Comparison of ENCODE assay signal across 24 cellular contexts in genomic region chr17:81955756-81956544, GRCh38. TPM values are rescaled to one million over a fixed set of nuclear protein-coding genes. Genes with fewer than 3 reads are reported as not detected.
A peak's percentile ranks its signal among the peaks of the same experiment; 100 is the strongest.
DNase-seq lines count a peak whose midpoint lies in the region; ATAC-seq, FAIRE-seq and TF ChIP-seq lines count a peak whose summit lies in the region.
"Had no signal": no experiment of that assay in that cellular context is flagged by ENCODE, and none has a peak within 500 bp of the region (broad histone marks: within the 10 kb centered on the region; RNA-seq: fewer than 3 reads in every experiment).

No MANE protein-coding gene starts in this region.

- H3K27ac ChIP-seq in HEK293 (ENCODE audit: extremely low read depth, low read depth, low read length) = no peak overlapping the region
- no peak overlapping the region for H3K27ac ChIP-seq in astrocyte (ENCODE audit: low read depth, low read length)
- H3K27ac ChIP-seq in neural progenitor cell = no peak overlapping the region
- H3K27ac ChIP-seq: BLaER1, Peyer's patch, SK-N-MC had no signal

- H3K4me1 Mint-ChIP-seq in astrocyte (ENCODE audit: low read depth, unreplicated experiment) = peaks cover 3% of the 10 kb centered on the region
- peaks cover 21% of the 10 kb centered on the region for H3K4me1 Mint-ChIP-seq in neural progenitor cell
- peaks cover 4 to 8% of the 10 kb centered on the region in 2 donors for H3K4me1 Mint-ChIP-seq in stimulated activated naive B cell treated with anti-CD40 and anti-IgM and Interleukin-4, amounts not matched to agents 10 μg/mL and 1 μg/mL and 100 μg/mL, for 72 hours
- H3K4me1 Mint-ChIP-seq: GM23338 had no signal

- CTCF ChIA-PET in HEK293 (lab: Yijun Ruan, JAX) = interaction anchor here (0.6 kb wide), 1 partner anchor 82 kb away, joined by 6 read pairs; the partner anchor contains the start of gene DCXR

- TF ChIP-seq CTCF in HEK293 (tag by site-specific recombination; IDR thresholded peaks at IDR 0.05) (no peak), astrocyte (IDR thresholded peaks at IDR 0.05; ENCODE audit: insufficient read depth, low read depth, low read length) (no peak), neural progenitor cell (IDR thresholded peaks at IDR 0.05) (no peak)

- POLR2A ChIA-PET in HEK293 (lab: Yijun Ruan, JAX) = no interaction called here

- H3K27me3 Mint-ChIP-seq in astrocyte (ENCODE audit: low read depth, unreplicated experiment) (peaks cover 28% of the 10 kb centered on the region), neural progenitor cell (ENCODE audit: insufficient read depth, low read depth) (peaks cover 20% of the 10 kb centered on the region)
- H3K27me3 Mint-ChIP-seq in stimulated activated naive B cell treated with anti-CD40 and anti-IgM and Interleukin-4, amounts not matched to agents 10 μg/mL and 1 μg/mL and 100 μg/mL, for 72 hours = peaks cover 30 to 31% of the 10 kb centered on the region in 2 donors

- H3F3A ChIP-seq in neural progenitor cell (ENCODE audit: low read depth) = peaks cover 6% of the 10 kb centered on the region

- H3K36me3 ChIP-seq in HEK293 (ENCODE audit: control insufficient read depth in 2 of 2, insufficient read depth in 1 of 2, low read length in 2 of 2) (no peaks in the 10 kb centered on the region), astrocyte (ENCODE audit: insufficient read depth, low read length) (no peaks in the 10 kb centered on the region), neural progenitor cell (no peaks in the 10 kb centered on the region)
- H3K36me3 ChIP-seq: BLaER1, Peyer's patch had no signal

- no peak for ATAC-seq in stimulated activated naive B cell treated with anti-CD40 and anti-IgM and Interleukin-4, amounts not matched to agents 10 μg/mL and 1 μg/mL and 100 μg/mL, for 72 hours (replicated peaks)
- ATAC-seq in HG02970 (IDR thresholded peaks at IDR 0.05; ENCODE audit: low FRiP score, unreplicated experiment) = no peak
- ATAC-seq: GM23338 had no signal

- H3K4me3 ChIP-seq in HEK293 (ENCODE audit: low read depth, low read length) (no peak overlapping the region), astrocyte (ENCODE audit: insufficient read depth, low read depth, low read length) (no peak overlapping the region), neural progenitor cell (no peak overlapping the region)
- H3K4me3 ChIP-seq: BLaER1, GM23338, Peyer's patch, SK-N-MC had no signal

- H3K9ac ChIP-seq in astrocyte (ENCODE audit: low read length) = no peak overlapping the region
- no peak overlapping the region for H3K9ac ChIP-seq in neural progenitor cell

- H3K27me3 ChIP-seq in astrocyte (ENCODE audit: insufficient read depth, low read length) (peaks cover 14% of the 10 kb centered on the region), neural progenitor cell (peaks cover 55% of the 10 kb centered on the region)

- H2AFZ ChIP-seq in astrocyte (ENCODE audit: low read depth, low read length) (no peak overlapping the region), neural progenitor cell (replicated peaks) (no peak overlapping the region)
- H2AFZ ChIP-seq: GM23338 had no signal

- no peaks in the 10 kb centered on the region for H3K9me3 ChIP-seq in HEK293 (ENCODE audit: control insufficient read depth, insufficient read depth, low read depth, low read length)
- H3K9me3 ChIP-seq in astrocyte (ENCODE audit: insufficient read depth, low read depth, low read length) = no peaks in the 10 kb centered on the region
- no peaks in the 10 kb centered on the region for H3K9me3 ChIP-seq in neural progenitor cell (ENCODE audit: low read depth)
- H3K9me3 ChIP-seq: BLaER1, Peyer's patch had no signal

- H4K20me1 ChIP-seq in astrocyte (ENCODE audit: insufficient read depth, low read length) = peaks cover 7% of the 10 kb centered on the region
- peaks cover 4% of the 10 kb centered on the region for H4K20me1 ChIP-seq in neural progenitor cell (ENCODE audit: low read depth)

- peaks cover 4% of the 10 kb centered on the region; the same call in 1 of the 2 replicates for H3K4me1 ChIP-seq in HEK293 (ENCODE audit: control insufficient read depth, insufficient read depth, low read length)
- no peaks in the 10 kb centered on the region for H3K4me1 ChIP-seq in astrocyte (ENCODE audit: insufficient read depth, low read length)
- H3K4me1 ChIP-seq in neural progenitor cell = no peaks in the 10 kb centered on the region

- H3K4me3 Mint-ChIP-seq in astrocyte (ENCODE audit: unreplicated experiment) (no peak overlapping the region), neural progenitor cell (no peak overlapping the region)
- no peak overlapping the region for H3K4me3 Mint-ChIP-seq in stimulated activated naive B cell treated with anti-CD40 and anti-IgM and Interleukin-4, amounts not matched to agents 10 μg/mL and 1 μg/mL and 100 μg/mL, for 72 hours
- H3K4me3 Mint-ChIP-seq: GM23338, H9 had no signal

- H3K79me2 ChIP-seq in astrocyte (ENCODE audit: insufficient read depth, low read length) (no peaks in the 10 kb centered on the region), neural progenitor cell (ENCODE audit: low read depth) (no peaks in the 10 kb centered on the region)

- DNase-seq in astrocyte (ENCODE audit: low read depth) = no peak
- DNase-seq in neural progenitor cell (ENCODE audit: low spot score) = no peak
- DNase-seq in stimulated activated naive B cell treated with anti-CD40 and anti-IgM and Interleukin-4, amounts not matched to agents 10 μg/mL and 1 μg/mL and 100 μg/mL, for 72 hours = no peak
- DNase-seq in OCI-M1 (lab: John Stamatoyannopoulos, UW) = no peak
- no peak for DNase-seq in HTR-8/SVneo (ENCODE audit: insufficient read length, low spot score)
- DNase-seq: CD4-positive, CD25-positive, alpha-beta regulatory T cell; H9; NCI-H1048; NCI-H1417; NCI-H1694 treated with DMSO at 0.1 percent for 48 hours; NCI-H2081; NCI-H2227 treated with DMSO at 0.1 percent for 48 hours; NCI-H526 treated with DMSO at 0.1 percent for 48 hours; Peyer's patch; SIG-M5 had no signal

- no peak overlapping the region for H3K4me2 ChIP-seq in astrocyte (ENCODE audit: low read length)
- no peak overlapping the region for H3K4me2 ChIP-seq in neural progenitor cell
- H3K4me2 ChIP-seq: BLaER1, GM23338 had no signal

- FAIRE-seq in astrocyte (lab: Jason Lieb, UNC) (no peak), HTR-8/SVneo (lab: Jason Lieb, UNC) (no peak)
- FAIRE-seq: A204.1, D721Med, GM18507 had no signal

- H3K36me3 Mint-ChIP-seq in astrocyte (ENCODE audit: low read depth, unreplicated experiment) (no peaks in the 10 kb centered on the region), neural progenitor cell (peaks cover 3% of the 10 kb centered on the region)
- H3K36me3 Mint-ChIP-seq in stimulated activated naive B cell treated with anti-CD40 and anti-IgM and Interleukin-4, amounts not matched to agents 10 μg/mL and 1 μg/mL and 100 μg/mL, for 72 hours = no peaks in the 10 kb centered on the region
- H3K36me3 Mint-ChIP-seq: CD4-positive, CD25-positive, alpha-beta regulatory T cell had no signal

- peak overlapping the region; percentile 18 for H3K27ac Mint-ChIP-seq in astrocyte (ENCODE audit: unreplicated experiment)
- H3K27ac Mint-ChIP-seq in neural progenitor cell = peak overlapping the region; percentile 93
- peak overlapping the region; percentile 20 for H3K27ac Mint-ChIP-seq in stimulated activated naive B cell treated with anti-CD40 and anti-IgM and Interleukin-4, amounts not matched to agents 10 μg/mL and 1 μg/mL and 100 μg/mL, for 72 hours
- H3K27ac Mint-ChIP-seq: GM23338, H9 had no signal

- H3K9me3 Mint-ChIP-seq in astrocyte (ENCODE audit: unreplicated experiment) (peaks cover 2% of the 10 kb centered on the region), neural progenitor cell (no peaks in the 10 kb centered on the region)
- no peaks in the 10 kb centered on the region for H3K9me3 Mint-ChIP-seq in stimulated activated naive B cell treated with anti-CD40 and anti-IgM and Interleukin-4, amounts not matched to agents 10 μg/mL and 1 μg/mL and 100 μg/mL, for 72 hours

TF ChIP-seq in HEK293, 187 proteins besides CTCF, POLR2A, EP300 and RAD21:
- TF ChIP-seq ZNF561 (tag by site-specific recombination; IDR thresholded peaks at IDR 0.05; ENCODE audit: borderline replicate concordance) (no peak), ZIC2 (tag by site-specific recombination; IDR thresholded peaks at IDR 0.05) (0 out of 2 replicates have a peak, but pooled peaks have one; percentile 13)

RNA-seq across cellular contexts. Expression of gene NOTUM, which starts 5.0 kb away (rescaled TPM):
- total RNA-seq in astrocyte = 0.89 and 1.7 TPM in 2 replicates
- 0.25 TPM in 1 of 2 replicates, not detected in the other for total RNA-seq in neural progenitor cell (ENCODE audit: low replicate concordance)
- total RNA-seq: CD4-positive, CD25-positive, alpha-beta regulatory T cell had no signal

RNA-seq across cellular contexts. Expression of gene MYADML2, which starts 8.9 kb away (rescaled TPM):
- total RNA-seq in astrocyte (not detected in 2 replicates), neural progenitor cell (ENCODE audit: low replicate concordance) (0.11 TPM in 1 of 2 replicates, not detected in the other)
- total RNA-seq: CD4-positive, CD25-positive, alpha-beta regulatory T cell; NCI-H460 had no signal

RNA-seq across cellular contexts. Expression of gene PYCR1, which starts 18.9 kb away (rescaled TPM):
- total RNA-seq in astrocyte (164 and 191 TPM in 2 replicates), neural progenitor cell (ENCODE audit: low replicate concordance) (32.6 and 72.2 TPM in 2 replicates)

RNA-seq across cellular contexts. Expression of gene ASPSCR1, which starts 21.5 kb away (rescaled TPM):
- total RNA-seq in astrocyte (23.6 and 25.5 TPM in 2 replicates), neural progenitor cell (ENCODE audit: low replicate concordance) (13.1 and 40.9 TPM in 2 replicates)

RNA-seq across cellular contexts. Expression of gene MAFG, which starts 28.4 kb away (rescaled TPM):
- total RNA-seq in astrocyte (33.2 and 35.8 TPM in 2 replicates), neural progenitor cell (ENCODE audit: low replicate concordance) (8.1 and 12.9 TPM in 2 replicates)

Comparison
In these comparisons a context has a peak if more than half of its experiments do, and no peak if none do; other contexts are left out.
1. H3K27ac Mint-ChIP-seq: peak in every context shown above with its lines; median percentile 93 in neural progenitor cell; 20 in stimulated activated naive B cell treated with anti-CD40 and anti-IgM and Interleukin-4, amounts not matched to agents 10 μg/mL and 1 μg/mL and 100 μg/mL, for 72 hours; 18 in astrocyte.